In the genomic region with DNA sequence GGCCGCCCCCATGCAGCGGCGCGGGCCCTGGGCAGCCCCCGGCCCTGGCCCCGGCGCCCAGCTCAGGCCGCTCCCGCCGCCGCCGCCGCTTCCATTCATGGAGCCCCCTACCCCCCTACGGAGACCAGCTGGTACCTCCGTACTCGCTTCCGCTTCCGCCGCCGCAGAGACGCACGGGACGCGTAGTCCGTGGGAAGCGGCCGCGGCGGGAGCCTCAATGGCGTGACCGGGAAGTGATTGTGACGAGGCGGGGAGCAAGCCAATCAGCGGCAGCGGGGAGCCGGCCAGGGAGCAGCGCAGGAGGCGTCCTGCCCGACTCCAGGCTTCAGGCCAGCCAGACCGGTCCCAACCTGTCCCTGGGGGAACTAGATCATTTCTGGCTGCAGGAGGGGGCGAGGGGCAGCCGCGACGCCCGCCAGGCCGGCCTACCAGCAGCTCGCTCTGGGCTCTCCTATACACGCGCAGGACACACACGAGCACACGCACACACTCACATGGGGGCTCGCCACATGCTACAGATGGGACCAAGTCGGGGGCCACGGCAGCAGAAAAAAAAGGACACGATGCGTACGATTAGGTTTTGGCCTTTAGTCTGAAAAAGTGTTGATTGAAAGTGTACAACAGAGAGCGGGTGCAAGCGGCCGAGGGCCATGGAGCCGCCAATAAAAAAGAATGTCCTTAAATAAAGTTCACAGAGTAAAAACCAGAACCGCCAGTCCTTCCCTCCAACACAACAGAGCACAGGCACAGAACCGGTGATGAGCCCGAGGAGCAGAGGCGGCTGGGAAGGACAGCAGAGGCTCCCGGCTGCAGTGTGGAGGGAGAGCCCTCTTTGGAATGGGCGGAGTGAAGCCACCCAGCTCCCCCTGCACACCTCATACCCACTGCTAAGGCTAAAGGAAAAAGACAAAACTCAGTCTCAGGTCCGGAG, we compare ENCODE assay signal across 1 cellular context.
TF ChIP-seq lines count a peak whose summit lies in the region.

A gene with protein sequence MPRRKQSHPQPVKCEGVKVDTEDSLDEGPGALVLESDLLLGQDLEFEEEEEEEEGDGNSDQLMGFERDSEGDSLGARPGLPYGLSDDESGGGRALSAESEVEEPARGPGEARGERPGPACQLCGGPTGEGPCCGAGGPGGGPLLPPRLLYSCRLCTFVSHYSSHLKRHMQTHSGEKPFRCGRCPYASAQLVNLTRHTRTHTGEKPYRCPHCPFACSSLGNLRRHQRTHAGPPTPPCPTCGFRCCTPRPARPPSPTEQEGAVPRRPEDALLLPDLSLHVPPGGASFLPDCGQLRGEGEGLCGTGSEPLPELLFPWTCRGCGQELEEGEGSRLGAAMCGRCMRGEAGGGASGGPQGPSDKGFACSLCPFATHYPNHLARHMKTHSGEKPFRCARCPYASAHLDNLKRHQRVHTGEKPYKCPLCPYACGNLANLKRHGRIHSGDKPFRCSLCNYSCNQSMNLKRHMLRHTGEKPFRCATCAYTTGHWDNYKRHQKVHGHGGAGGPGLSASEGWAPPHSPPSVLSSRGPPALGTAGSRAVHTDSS (minus strand): TSS at position 109 of the 931 bp plus-strand sequence. CDS start 208 bp downstream, outside the sequence.

TF ChIP-seq in K562, 482 proteins besides CTCF, POLR2A, EP300 and RAD21 (continued from another document and continues in another):
- TF ChIP-seq, protein P1, sequence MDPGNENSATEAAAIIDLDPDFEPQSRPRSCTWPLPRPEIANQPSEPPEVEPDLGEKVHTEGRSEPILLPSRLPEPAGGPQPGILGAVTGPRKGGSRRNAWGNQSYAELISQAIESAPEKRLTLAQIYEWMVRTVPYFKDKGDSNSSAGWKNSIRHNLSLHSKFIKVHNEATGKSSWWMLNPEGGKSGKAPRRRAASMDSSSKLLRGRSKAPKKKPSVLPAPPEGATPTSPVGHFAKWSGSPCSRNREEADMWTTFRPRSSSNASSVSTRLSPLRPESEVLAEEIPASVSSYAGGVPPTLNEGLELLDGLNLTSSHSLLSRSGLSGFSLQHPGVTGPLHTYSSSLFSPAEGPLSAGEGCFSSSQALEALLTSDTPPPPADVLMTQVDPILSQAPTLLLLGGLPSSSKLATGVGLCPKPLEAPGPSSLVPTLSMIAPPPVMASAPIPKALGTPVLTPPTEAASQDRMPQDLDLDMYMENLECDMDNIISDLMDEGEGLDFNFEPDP (CRISPR knock-in tag; IDR thresholded peaks at IDR 0.05), result no peak
- TF ChIP-seq MCM7 (IDR thresholded peaks at IDR 0.05) (no peak), ZNF282 (CRISPR knock-in tag; IDR thresholded peaks at IDR 0.05) (no peak), ZNF780A (CRISPR knock-in tag; IDR thresholded peaks at IDR 0.05) (no peak), JUN (IDR thresholded peaks at IDR 0.05; ENCODE audit: borderline replicate concordance, low read depth, low read length) (no peak), JUN (CRISPR knock-in tag; IDR thresholded peaks at IDR 0.05; ENCODE audit: borderline replicate concordance) (no peak), NEUROD1 (IDR thresholded peaks at IDR 0.05; ENCODE audit: borderline replicate concordance, low read depth, low read length, partially characterized antibody) (peak; percentile 17), HMG20A (CRISPR knock-in tag; conservative IDR thresholded peaks at IDR 0.05) (no peak), EZH2 (IDR thresholded peaks at IDR 0.05; ENCODE audit: borderline replicate concordance, low read depth, low read length) (no peak), ZNF217 (CRISPR knock-in tag; IDR thresholded peaks at IDR 0.05) (no peak), ZFP36 (IDR thresholded peaks at IDR 0.05; ENCODE audit: low read depth, low read length, partially characterized antibody) (no peak), ZNF507 (tag; conservative IDR thresholded peaks at IDR 0.05) (no peak), ZC3H8 (IDR thresholded peaks at IDR 0.05) (no peak), HDAC3 (IDR thresholded peaks at IDR 0.05; ENCODE audit: borderline replicate concordance, partially characterized antibody) (no peak), PTTG1 (tag; IDR thresholded peaks at IDR 0.05; ENCODE audit: low read depth) (no peak), PHF8 (IDR thresholded peaks at IDR 0.05; ENCODE audit: borderline replicate concordance, low read length) (peak; percentile 77; the same call in 1 of the 2 replicates), SREBF1 (IDR thresholded peaks at IDR 0.05; ENCODE audit: borderline replicate concordance, low read depth, low read length) (peak; percentile 95)
- TF ChIP-seq, protein P2, sequence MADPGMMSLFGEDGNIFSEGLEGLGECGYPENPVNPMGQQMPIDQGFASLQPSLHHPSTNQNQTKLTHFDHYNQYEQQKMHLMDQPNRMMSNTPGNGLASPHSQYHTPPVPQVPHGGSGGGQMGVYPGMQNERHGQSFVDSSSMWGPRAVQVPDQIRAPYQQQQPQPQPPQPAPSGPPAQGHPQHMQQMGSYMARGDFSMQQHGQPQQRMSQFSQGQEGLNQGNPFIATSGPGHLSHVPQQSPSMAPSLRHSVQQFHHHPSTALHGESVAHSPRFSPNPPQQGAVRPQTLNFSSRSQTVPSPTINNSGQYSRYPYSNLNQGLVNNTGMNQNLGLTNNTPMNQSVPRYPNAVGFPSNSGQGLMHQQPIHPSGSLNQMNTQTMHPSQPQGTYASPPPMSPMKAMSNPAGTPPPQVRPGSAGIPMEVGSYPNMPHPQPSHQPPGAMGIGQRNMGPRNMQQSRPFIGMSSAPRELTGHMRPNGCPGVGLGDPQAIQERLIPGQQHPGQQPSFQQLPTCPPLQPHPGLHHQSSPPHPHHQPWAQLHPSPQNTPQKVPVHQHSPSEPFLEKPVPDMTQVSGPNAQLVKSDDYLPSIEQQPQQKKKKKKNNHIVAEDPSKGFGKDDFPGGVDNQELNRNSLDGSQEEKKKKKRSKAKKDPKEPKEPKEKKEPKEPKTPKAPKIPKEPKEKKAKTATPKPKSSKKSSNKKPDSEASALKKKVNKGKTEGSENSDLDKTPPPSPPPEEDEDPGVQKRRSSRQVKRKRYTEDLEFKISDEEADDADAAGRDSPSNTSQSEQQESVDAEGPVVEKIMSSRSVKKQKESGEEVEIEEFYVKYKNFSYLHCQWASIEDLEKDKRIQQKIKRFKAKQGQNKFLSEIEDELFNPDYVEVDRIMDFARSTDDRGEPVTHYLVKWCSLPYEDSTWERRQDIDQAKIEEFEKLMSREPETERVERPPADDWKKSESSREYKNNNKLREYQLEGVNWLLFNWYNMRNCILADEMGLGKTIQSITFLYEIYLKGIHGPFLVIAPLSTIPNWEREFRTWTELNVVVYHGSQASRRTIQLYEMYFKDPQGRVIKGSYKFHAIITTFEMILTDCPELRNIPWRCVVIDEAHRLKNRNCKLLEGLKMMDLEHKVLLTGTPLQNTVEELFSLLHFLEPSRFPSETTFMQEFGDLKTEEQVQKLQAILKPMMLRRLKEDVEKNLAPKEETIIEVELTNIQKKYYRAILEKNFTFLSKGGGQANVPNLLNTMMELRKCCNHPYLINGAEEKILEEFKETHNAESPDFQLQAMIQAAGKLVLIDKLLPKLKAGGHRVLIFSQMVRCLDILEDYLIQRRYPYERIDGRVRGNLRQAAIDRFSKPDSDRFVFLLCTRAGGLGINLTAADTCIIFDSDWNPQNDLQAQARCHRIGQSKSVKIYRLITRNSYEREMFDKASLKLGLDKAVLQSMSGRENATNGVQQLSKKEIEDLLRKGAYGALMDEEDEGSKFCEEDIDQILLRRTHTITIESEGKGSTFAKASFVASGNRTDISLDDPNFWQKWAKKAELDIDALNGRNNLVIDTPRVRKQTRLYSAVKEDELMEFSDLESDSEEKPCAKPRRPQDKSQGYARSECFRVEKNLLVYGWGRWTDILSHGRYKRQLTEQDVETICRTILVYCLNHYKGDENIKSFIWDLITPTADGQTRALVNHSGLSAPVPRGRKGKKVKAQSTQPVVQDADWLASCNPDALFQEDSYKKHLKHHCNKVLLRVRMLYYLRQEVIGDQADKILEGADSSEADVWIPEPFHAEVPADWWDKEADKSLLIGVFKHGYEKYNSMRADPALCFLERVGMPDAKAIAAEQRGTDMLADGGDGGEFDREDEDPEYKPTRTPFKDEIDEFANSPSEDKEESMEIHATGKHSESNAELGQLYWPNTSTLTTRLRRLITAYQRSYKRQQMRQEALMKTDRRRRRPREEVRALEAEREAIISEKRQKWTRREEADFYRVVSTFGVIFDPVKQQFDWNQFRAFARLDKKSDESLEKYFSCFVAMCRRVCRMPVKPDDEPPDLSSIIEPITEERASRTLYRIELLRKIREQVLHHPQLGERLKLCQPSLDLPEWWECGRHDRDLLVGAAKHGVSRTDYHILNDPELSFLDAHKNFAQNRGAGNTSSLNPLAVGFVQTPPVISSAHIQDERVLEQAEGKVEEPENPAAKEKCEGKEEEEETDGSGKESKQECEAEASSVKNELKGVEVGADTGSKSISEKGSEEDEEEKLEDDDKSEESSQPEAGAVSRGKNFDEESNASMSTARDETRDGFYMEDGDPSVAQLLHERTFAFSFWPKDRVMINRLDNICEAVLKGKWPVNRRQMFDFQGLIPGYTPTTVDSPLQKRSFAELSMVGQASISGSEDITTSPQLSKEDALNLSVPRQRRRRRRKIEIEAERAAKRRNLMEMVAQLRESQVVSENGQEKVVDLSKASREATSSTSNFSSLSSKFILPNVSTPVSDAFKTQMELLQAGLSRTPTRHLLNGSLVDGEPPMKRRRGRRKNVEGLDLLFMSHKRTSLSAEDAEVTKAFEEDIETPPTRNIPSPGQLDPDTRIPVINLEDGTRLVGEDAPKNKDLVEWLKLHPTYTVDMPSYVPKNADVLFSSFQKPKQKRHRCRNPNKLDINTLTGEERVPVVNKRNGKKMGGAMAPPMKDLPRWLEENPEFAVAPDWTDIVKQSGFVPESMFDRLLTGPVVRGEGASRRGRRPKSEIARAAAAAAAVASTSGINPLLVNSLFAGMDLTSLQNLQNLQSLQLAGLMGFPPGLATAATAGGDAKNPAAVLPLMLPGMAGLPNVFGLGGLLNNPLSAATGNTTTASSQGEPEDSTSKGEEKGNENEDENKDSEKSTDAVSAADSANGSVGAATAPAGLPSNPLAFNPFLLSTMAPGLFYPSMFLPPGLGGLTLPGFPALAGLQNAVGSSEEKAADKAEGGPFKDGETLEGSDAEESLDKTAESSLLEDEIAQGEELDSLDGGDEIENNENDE (IDR thresholded peaks at IDR 0.05; ENCODE audit: low read depth, low read length), result no peak
- TF ChIP-seq, protein P3, sequence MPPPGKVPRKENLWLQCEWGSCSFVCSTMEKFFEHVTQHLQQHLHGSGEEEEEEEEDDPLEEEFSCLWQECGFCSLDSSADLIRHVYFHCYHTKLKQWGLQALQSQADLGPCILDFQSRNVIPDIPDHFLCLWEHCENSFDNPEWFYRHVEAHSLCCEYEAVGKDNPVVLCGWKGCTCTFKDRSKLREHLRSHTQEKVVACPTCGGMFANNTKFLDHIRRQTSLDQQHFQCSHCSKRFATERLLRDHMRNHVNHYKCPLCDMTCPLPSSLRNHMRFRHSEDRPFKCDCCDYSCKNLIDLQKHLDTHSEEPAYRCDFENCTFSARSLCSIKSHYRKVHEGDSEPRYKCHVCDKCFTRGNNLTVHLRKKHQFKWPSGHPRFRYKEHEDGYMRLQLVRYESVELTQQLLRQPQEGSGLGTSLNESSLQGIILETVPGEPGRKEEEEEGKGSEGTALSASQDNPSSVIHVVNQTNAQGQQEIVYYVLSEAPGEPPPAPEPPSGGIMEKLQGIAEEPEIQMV (tag; conservative IDR thresholded peaks at IDR 0.05; ENCODE audit: low read depth), result no peak
- TF ChIP-seq, protein P4, sequence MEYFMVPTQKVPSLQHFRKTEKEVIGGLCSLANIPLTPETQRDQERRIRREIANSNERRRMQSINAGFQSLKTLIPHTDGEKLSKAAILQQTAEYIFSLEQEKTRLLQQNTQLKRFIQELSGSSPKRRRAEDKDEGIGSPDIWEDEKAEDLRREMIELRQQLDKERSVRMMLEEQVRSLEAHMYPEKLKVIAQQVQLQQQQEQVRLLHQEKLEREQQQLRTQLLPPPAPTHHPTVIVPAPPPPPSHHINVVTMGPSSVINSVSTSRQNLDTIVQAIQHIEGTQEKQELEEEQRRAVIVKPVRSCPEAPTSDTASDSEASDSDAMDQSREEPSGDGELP (CRISPR knock-in tag; IDR thresholded peaks at IDR 0.05; ENCODE audit: borderline replicate concordance), result peak; percentile 98
- TF ChIP-seq, protein P5, sequence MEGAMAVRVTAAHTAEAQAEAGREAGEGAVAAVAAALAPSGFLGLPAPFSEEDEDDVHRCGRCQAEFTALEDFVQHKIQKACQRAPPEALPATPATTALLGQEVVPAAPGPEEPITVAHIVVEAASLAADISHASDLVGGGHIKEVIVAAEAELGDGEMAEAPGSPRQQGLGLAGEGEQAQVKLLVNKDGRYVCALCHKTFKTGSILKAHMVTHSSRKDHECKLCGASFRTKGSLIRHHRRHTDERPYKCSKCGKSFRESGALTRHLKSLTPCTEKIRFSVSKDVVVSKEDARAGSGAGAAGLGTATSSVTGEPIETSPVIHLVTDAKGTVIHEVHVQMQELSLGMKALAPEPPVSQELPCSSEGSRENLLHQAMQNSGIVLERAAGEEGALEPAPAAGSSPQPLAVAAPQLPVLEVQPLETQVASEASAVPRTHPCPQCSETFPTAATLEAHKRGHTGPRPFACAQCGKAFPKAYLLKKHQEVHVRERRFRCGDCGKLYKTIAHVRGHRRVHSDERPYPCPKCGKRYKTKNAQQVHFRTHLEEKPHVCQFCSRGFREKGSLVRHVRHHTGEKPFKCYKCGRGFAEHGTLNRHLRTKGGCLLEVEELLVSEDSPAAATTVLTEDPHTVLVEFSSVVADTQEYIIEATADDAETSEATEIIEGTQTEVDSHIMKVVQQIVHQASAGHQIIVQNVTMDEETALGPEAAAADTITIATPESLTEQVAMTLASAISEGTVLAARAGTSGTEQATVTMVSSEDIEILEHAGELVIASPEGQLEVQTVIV (CRISPR knock-in tag; IDR thresholded peaks at IDR 0.05; ENCODE audit: borderline replicate concordance), result peak; percentile 65; the same call in 1 of the 2 replicates
- TF ChIP-seq, protein P6, sequence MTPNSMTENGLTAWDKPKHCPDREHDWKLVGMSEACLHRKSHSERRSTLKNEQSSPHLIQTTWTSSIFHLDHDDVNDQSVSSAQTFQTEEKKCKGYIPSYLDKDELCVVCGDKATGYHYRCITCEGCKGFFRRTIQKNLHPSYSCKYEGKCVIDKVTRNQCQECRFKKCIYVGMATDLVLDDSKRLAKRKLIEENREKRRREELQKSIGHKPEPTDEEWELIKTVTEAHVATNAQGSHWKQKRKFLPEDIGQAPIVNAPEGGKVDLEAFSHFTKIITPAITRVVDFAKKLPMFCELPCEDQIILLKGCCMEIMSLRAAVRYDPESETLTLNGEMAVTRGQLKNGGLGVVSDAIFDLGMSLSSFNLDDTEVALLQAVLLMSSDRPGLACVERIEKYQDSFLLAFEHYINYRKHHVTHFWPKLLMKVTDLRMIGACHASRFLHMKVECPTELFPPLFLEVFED (CRISPR knock-in tag; conservative IDR thresholded peaks at IDR 0.05), result 0 out of 2 replicates have a peak, but pooled peaks have one; percentile 10
